14 cellular contexts compared by ENCODE assay signal in the genomic region with DNA sequence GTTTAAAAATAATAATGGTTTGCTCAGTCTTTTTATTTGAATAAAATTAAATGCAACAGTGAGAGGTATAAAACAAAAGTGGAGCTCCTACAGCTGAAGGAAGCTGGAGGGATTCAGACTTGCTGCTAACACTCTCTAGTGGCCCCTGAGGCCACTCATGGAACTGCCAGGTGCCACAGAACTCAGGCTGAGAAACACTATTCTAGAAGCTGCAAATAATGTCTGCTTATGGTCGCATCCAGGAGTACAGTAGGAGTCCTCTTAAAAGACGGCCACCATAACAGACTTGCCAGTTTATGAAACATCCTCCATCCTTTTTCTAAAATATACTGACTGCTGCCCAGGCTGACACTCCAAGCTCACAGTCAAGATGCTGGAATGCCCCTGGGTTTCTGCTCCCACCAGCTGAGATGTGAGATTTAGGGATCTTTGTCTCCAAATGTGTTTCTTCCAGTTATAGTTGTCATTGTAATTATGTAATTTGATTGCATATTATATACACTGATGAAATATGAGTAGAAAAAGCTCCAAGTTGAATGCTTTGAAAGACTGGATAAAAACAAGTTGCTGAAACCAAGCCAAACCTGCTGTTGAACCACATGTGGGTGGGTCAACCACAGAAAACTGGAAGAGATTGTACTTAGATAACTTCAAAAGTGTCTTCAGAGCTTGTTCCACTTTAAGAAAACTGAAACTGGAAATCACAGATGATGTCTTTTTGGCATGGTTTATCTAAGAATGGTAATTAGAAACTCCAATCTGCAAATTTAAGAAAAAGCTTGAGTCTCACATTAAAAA.
DNase-seq lines count a peak whose midpoint lies in the region; ATAC-seq, FAIRE-seq and TF ChIP-seq lines count a peak whose summit lies in the region.
"Had no signal": no experiment of that assay in that cellular context is flagged by ENCODE, and none has a peak within 500 bp of the region (broad histone marks: within the 10 kb centered on the region; RNA-seq: fewer than 3 reads in every experiment).

No MANE protein-coding gene starts in this region.

- no peak overlapping the region for H3K23ac ChIP-seq in H1 (ENCODE audit: insufficient read length)

- no peaks in the 10 kb centered on the region for H3K79me2 ChIP-seq in H1 (ENCODE audit: control insufficient read depth in 1 of 2, insufficient read depth in 2 of 2, low read length in 2 of 2)

- H3K9me3 ChIP-seq in CD8-positive, alpha-beta T cell (ENCODE audit: low read length): peaks cover 63% of the 10 kb centered on the region
- H3K9me3 ChIP-seq in H1 (ENCODE audit: insufficient read depth in 2 of 2, low read depth in 1 of 2, low read length in 1 of 2) (peaks cover 15 to 17% of the 10 kb centered on the region in 2 experiments), gastroesophageal sphincter (peaks cover 0 to 65% (median 0%) of the 10 kb centered on the region in 3 donors), mucosa of descending colon (peaks cover 47% of the 10 kb centered on the region)

- FAIRE-seq in H1 (lab: Jason Lieb, UNC): no peak
- FAIRE-seq: colon had no signal

- TF ChIP-seq CTCF in 22Rv1 (IDR thresholded peaks at IDR 0.05) (0 out of 2 replicates have a peak, but pooled peaks have one; percentile 14), H1 (IDR thresholded peaks at IDR 0.05; ENCODE audit: control extremely low read depth in 1 of 3, insufficient read depth in 1 of 3, low read depth in 1 of 3, low read length in 3 of 3) (peak in 2 of 3 experiments; percentile 15 to 31; a peak in 2 of 4 replicates), gastroesophageal sphincter (IDR thresholded peaks at IDR 0.05) (no peak), mucosa of descending colon (IDR thresholded peaks at IDR 0.05) (no peak)
- TF ChIP-seq CTCF in CD8-positive, alpha-beta T cell (IDR thresholded peaks at IDR 0.05): no peak

- no peaks in the 10 kb centered on the region for H4K20me1 ChIP-seq in H1 (replicated peaks in 1 of 2; ENCODE audit: control insufficient read depth in 1 of 2, insufficient read depth in 2 of 2, low read length in 2 of 2)

- DNase-seq in CD8-positive, alpha-beta T cell: peak in 1 of 7 experiments; percentile 40
- DNase-seq in NCI-H69 (lab: John Stamatoyannopoulos, UW) (peak; percentile 74), H1 (ENCODE audit: low read depth in 1 of 2, low spot score in 2 of 2) (no peak), DMS153 treated with DMSO at 0.1 percent for 48 hours (lab: John Stamatoyannopoulos, UW; ENCODE audit: unreplicated experiment) (no peak), mucosa of descending colon (no peak)
- DNase-seq in activated T-cell treated with anti-CD3 and anti-CD28 coated beads, Interleukin-2, amount 50 U/mL, for 24 hours: no peak
- DNase-seq: NCI-H1417 treated with DMSO at 0.1 percent for 48 hours, NCI-H524 had no signal

- intact Hi-C loops in CD8-positive, alpha-beta T cell (cut with DNase I, micrococcal nuclease): no loop called here
- intact Hi-C loops in mucosa of descending colon (cut with DNase I, micrococcal nuclease): no loop called here

- no peak overlapping the region for H2AFZ ChIP-seq in H1 (ENCODE audit: low read length)

- peaks cover 96% of the 10 kb centered on the region for H3K36me3 Mint-ChIP-seq in CD8-positive, alpha-beta T cell
- peaks cover 100% of the 10 kb centered on the region for H3K36me3 Mint-ChIP-seq in activated T-cell treated with anti-CD3 and anti-CD28 coated beads, Interleukin-2, amount 50 U/mL, for 24 hours (ENCODE audit: low read depth)

- H4K91ac ChIP-seq in H1 (replicated peaks; ENCODE audit: insufficient read length, low read length): no peak overlapping the region

- POLR2A ChIA-PET in CD8-positive, alpha-beta T cell (lab: Charles Lee): interaction anchor here (0.6 to 1.9 kb wide), 4 partner anchors 8 to 216 kb away, joined by 3 to 7 read pairs (median 4); no protein-coding TSS in a partner anchor
- POLR2A ChIA-PET in H1 (lab: Charles Lee; ENCODE audit: partially characterized antibody): no interaction called here

- H2BK5ac ChIP-seq in H1 (ENCODE audit: low read depth, low read length): no peak overlapping the region

- H3K79me1 ChIP-seq in H1 (ENCODE audit: low read depth, low read length): no peaks in the 10 kb centered on the region

- no peak overlapping the region for H4K8ac ChIP-seq in H1 (ENCODE audit: extremely low read depth, insufficient read depth, low read length)

- H3K4me1 Mint-ChIP-seq in CD8-positive, alpha-beta T cell (ENCODE audit: low read depth): peaks cover 33% of the 10 kb centered on the region
- H3K4me1 Mint-ChIP-seq in activated T-cell treated with anti-CD3 and anti-CD28 coated beads, Interleukin-2, amount 50 U/mL, for 24 hours (ENCODE audit: low read depth): peaks cover 30% of the 10 kb centered on the region

- no peak overlapping the region for H3K4me2 ChIP-seq in H1 (ENCODE audit: insufficient read depth in 1 of 2, low read depth in 2 of 2, low read length in 2 of 2)
- H3K4me2 ChIP-seq: smooth muscle cell had no signal

- no peak; a peak in 1 of 4 replicates for TF ChIP-seq RAD21 in H1 (IDR thresholded peaks at IDR 0.05 in 1 of 2, conservative IDR thresholded peaks at IDR 0.05 in 1 of 2; ENCODE audit: low read depth in 2 of 2, low read length in 2 of 2)

- peaks cover 16% of the 10 kb centered on the region for H3K4me1 ChIP-seq in CD8-positive, alpha-beta T cell (ENCODE audit: insufficient read depth, low read length)
- H3K4me1 ChIP-seq in H1 (replicated peaks in 1 of 4; ENCODE audit: control insufficient read depth in 3 of 4, insufficient read depth in 4 of 4, low read length in 3 of 4): peaks cover 0 to 3% (median 0%) of the 10 kb centered on the region in 4 experiments; a peak in 1 of 7 replicates
- H3K4me1 ChIP-seq in gastroesophageal sphincter: peaks cover 0 to 6% (median 0%) of the 10 kb centered on the region in 3 donors
- H3K4me1 ChIP-seq in mucosa of descending colon (ENCODE audit: low read depth): no peaks in the 10 kb centered on the region

- H3K4me3 Mint-ChIP-seq in CD8-positive, alpha-beta T cell: no peak overlapping the region
- H3K4me3 Mint-ChIP-seq in activated T-cell treated with anti-CD3 and anti-CD28 coated beads, Interleukin-2, amount 50 U/mL, for 24 hours: no peak overlapping the region
- H3K4me3 Mint-ChIP-seq: CD14-positive monocyte had no signal

- 86% methylated on average over 2 of the region's 2 CpGs; no CpG with 5 or more reads in 1 of the 2 experiments for WGBS in H1 (ENCODE audit: extremely low coverage in 1 of 2, insufficient coverage in 1 of 2, insufficient read length in 1 of 2, insufficient replicate concordance in 2 of 2, low coverage in 1 of 2, low lambda C conversion rate in 2 of 2, missing lambda C conversion rate in 1 of 2), 2 experiments
- 80 to 97% methylated on average over 2 of the region's 2 CpGs for WGBS in gastroesophageal sphincter (ENCODE audit: low coverage in 1 of 2), 2 donors

- no peak overlapping the region for H3K4me3 ChIP-seq in CD8-positive, alpha-beta T cell (ENCODE audit: low read depth, low read length)
- H3K4me3 ChIP-seq in H1 (ENCODE audit: extremely low read depth in 1 of 4, insufficient read depth in 2 of 4, low read depth in 3 of 4, low read length in 4 of 4) (no peak overlapping the region), gastroesophageal sphincter (no peak overlapping the region), mucosa of descending colon (no peak overlapping the region)
- H3K4me3 ChIP-seq: lung, smooth muscle cell had no signal

- no peak overlapping the region for H3K56ac ChIP-seq in H1 (replicated peaks; ENCODE audit: insufficient read length, low read depth, low read length)

- ATAC-seq in CD8-positive, alpha-beta T cell: peak; percentile 42
- ATAC-seq in gastroesophageal sphincter (no peak), mucosa of descending colon (no peak)

- no peak overlapping the region for H2BK120ac ChIP-seq in H1 (replicated peaks; ENCODE audit: low read depth, low read length)

- H3K9ac ChIP-seq in H1 (replicated peaks in 1 of 4; ENCODE audit: extremely low read depth in 1 of 4, low read depth in 3 of 4, low read length in 3 of 4): no peak overlapping the region

- TF ChIP-seq EP300 in H1 (IDR thresholded peaks at IDR 0.05; ENCODE audit: borderline replicate concordance in 1 of 2, low read depth in 2 of 2, low read length in 2 of 2) (no peak), gastroesophageal sphincter (IDR thresholded peaks at IDR 0.05) (no peak)

- no peaks in the 10 kb centered on the region for H3K23me2 ChIP-seq in H1 (ENCODE audit: low read depth, low read length)

- no peak overlapping the region for H3K27ac ChIP-seq in 22Rv1
- no peak overlapping the region for H3K27ac ChIP-seq in CD8-positive, alpha-beta T cell (ENCODE audit: low read depth, low read length)
- H3K27ac ChIP-seq in H1 (ENCODE audit: low read depth, low read length): no peak overlapping the region
- H3K27ac ChIP-seq in gastroesophageal sphincter: no peak overlapping the region

- no peak overlapping the region for H3K4ac ChIP-seq in H1 (replicated peaks; ENCODE audit: insufficient read length, low read depth, low read length)

- TF ChIP-seq POLR2A in H1 (IDR thresholded peaks at IDR 0.05; ENCODE audit: control extremely low read depth in 1 of 2, low read depth in 2 of 2, low read length in 2 of 2) (no peak), gastroesophageal sphincter (IDR thresholded peaks at IDR 0.05) (no peak)

- peaks cover 62% of the 10 kb centered on the region for H3K9me3 Mint-ChIP-seq in CD8-positive, alpha-beta T cell
- H3K9me3 Mint-ChIP-seq in activated T-cell treated with anti-CD3 and anti-CD28 coated beads, Interleukin-2, amount 50 U/mL, for 24 hours: peaks cover 75% of the 10 kb centered on the region

- no peak overlapping the region for H4K5ac ChIP-seq in H1 (ENCODE audit: insufficient read length, low read depth, low read length)

- H2BK12ac ChIP-seq in H1 (ENCODE audit: low read depth, low read length): no peak overlapping the region

- H3K27me3 ChIP-seq in CD8-positive, alpha-beta T cell (ENCODE audit: insufficient read depth, low read length): no peaks in the 10 kb centered on the region
- H3K27me3 ChIP-seq in H1 (replicated peaks in 1 of 4; ENCODE audit: control insufficient read depth in 3 of 4, extremely low read depth in 1 of 4, insufficient read depth in 3 of 4, low read length in 3 of 4): no peaks in the 10 kb centered on the region
- H3K27me3 ChIP-seq in gastroesophageal sphincter: no peaks in the 10 kb centered on the region

- H3K27ac Mint-ChIP-seq in CD8-positive, alpha-beta T cell: peak overlapping the region; percentile 88
- H3K27ac Mint-ChIP-seq in activated T-cell treated with anti-CD3 and anti-CD28 coated beads, Interleukin-2, amount 50 U/mL, for 24 hours: no peak overlapping the region

- H3K27me3 Mint-ChIP-seq in CD8-positive, alpha-beta T cell (ENCODE audit: low read depth): no peaks in the 10 kb centered on the region
- no peaks in the 10 kb centered on the region for H3K27me3 Mint-ChIP-seq in activated T-cell treated with anti-CD3 and anti-CD28 coated beads, Interleukin-2, amount 50 U/mL, for 24 hours

- CTCF ChIA-PET in CD8-positive, alpha-beta T cell (lab: Charles Lee): interaction anchor here (0.9 to 2.4 kb wide), 3 partner anchors 9 to 416 kb away, joined by 3 to 8 read pairs (median 3); no protein-coding TSS in a partner anchor
- CTCF ChIA-PET in H1 (lab: Charles Lee; ENCODE audit: partially characterized antibody): interaction anchor here (0.6 to 2.8 kb wide), 21 partner anchors 9 to 267 kb away, joined by 3 to 11 read pairs (median 4); no protein-coding TSS in a partner anchor

- no peak overlapping the region for H2AK5ac ChIP-seq in H1 (ENCODE audit: low read depth, low read length)

- H2BK20ac ChIP-seq in H1 (ENCODE audit: low read length): no peak overlapping the region

- H3K14ac ChIP-seq in H1 (ENCODE audit: insufficient read length): no peak overlapping the region

- H2BK15ac ChIP-seq in H1 (ENCODE audit: low read length): no peak overlapping the region

- H3K36me3 ChIP-seq in CD8-positive, alpha-beta T cell (ENCODE audit: insufficient read depth, low read length): peaks cover 8% of the 10 kb centered on the region
- H3K36me3 ChIP-seq in H1 (ENCODE audit: control insufficient read depth in 2 of 4, insufficient read depth in 4 of 4, low read length in 3 of 4) (no peaks in the 10 kb centered on the region; a peak in 1 of 8 replicates), gastroesophageal sphincter (peaks cover 0 to 23% of the 10 kb centered on the region in 2 donors), mucosa of descending colon (ENCODE audit: low read depth) (no peaks in the 10 kb centered on the region)

- no peak overlapping the region for H3K18ac ChIP-seq in H1 (ENCODE audit: extremely low read depth, low read length)

Comparison
In these comparisons a context has a peak if more than half of its experiments do, and no peak if none do; other contexts are left out.
1. CTCF ChIP-seq: peak in 22Rv1 (single experiment) and H1 (2 of 3); none in CD8-positive, alpha-beta T cell (single experiment), gastroesophageal sphincter (0 of 4) and mucosa of descending colon (single experiment).